ENCODE assay signal across 23 cellular contexts in the genomic region with DNA sequence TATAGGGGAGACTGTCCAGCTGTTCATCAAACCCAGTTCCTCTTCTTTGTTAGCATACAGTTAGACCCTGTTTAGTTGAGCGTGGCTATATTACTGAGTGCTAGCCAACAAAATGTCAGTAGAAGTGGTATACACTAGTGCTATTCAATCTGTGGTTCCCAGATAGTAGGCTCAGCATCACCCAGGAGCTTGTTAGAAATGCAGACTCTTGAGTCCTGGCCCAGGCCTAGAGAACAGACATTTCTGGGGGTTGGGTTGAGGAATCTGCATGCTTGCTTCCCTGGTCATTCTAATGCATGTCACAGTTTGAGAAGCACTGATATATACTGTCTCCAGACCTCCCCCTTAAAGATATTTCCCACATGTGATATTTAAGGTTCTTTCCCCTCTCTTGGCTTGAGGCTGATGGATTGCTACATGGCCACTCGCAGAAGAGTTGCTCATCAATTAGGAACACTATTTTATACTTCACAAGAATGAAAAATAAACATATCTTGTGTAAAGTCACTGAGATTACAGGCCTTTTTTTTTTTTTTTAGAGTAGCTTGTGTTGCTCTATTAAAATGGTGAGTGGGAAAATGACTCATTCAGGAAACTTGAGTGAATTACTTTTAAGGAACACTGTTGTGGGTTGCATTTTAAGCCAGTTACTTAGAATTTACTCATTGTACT.
DNase-seq lines count a peak whose midpoint lies in the region; ATAC-seq and TF ChIP-seq lines count a peak whose summit lies in the region.
"Had no signal": no experiment of that assay in that cellular context is flagged by ENCODE, and none has a peak within 500 bp of the region (broad histone marks: within the 10 kb centered on the region; RNA-seq: fewer than 3 reads in every experiment).

No MANE protein-coding gene starts in this region.

- intact Hi-C loops in IMR-90 (cut with micrococcal nuclease): no loop called here
- intact Hi-C loops in mammary epithelial cell (cut with micrococcal nuclease): no loop called here
- intact Hi-C loops in left lung (cut with DNase I): no loop called here
- intact Hi-C loops in mucosa of descending colon (cut with DNase I, micrococcal nuclease): no loop called here

- DNase-seq in IMR-90 (peak; percentile 37), mammary epithelial cell (peak; percentile 8), left lung (no peak), HUDEP-2 (lab: John Stamatoyannopoulos, UW; ENCODE audit: unreplicated experiment in 76 of 76) (no peak), mucosa of descending colon (no peak), NK-92 (lab: John Stamatoyannopoulos, UW; ENCODE audit: unreplicated experiment) (no peak), NCI-H1417 (lab: John Stamatoyannopoulos, UW) (no peak)
- DNase-seq: activated CD4-positive, alpha-beta T cell treated with anti-CD3 and anti-CD28 coated beads for 48 hours; activated naive CD8-positive, alpha-beta T cell treated with anti-CD3 and anti-CD28 coated beads, Interleukin-2, amount 50 U/mL, for 24 hours; central memory CD4-positive, alpha-beta T cell; DMS153; erythroblast; heart right ventricle; NCI-H2029 treated with DMSO at 0.1 percent for 48 hours; NCI-H446 treated with DMSO at 0.1 percent for 48 hours; stimulated activated CD4-positive, alpha-beta T cell treated with anti-CD3 and anti-CD28 coated beads, Interleukin-2, amount 100 ng/mL, for 48 hours; substantia nigra; SW 1271; uterus had no signal

- no peak overlapping the region for H3K23ac ChIP-seq in IMR-90 (ENCODE audit: low read depth, low read length)

- H3K9ac ChIP-seq in IMR-90 (ENCODE audit: low read depth, low read length) (no peak overlapping the region), mammary epithelial cell (ENCODE audit: insufficient read depth, low read length) (no peak overlapping the region)

- POLR2A ChIA-PET in IMR-90 (lab: Charles Lee; ENCODE audit: unreplicated experiment): no interaction called here

- no peak overlapping the region for H4K91ac ChIP-seq in IMR-90 (ENCODE audit: insufficient read depth, low read depth, low read length)

- peak; percentile 27; the same call in 1 of the 2 replicates for ATAC-seq in IMR-90 (ENCODE audit: low read depth)
- peak; percentile 56 for ATAC-seq in left lung
- no peak for ATAC-seq in mucosa of descending colon
- ATAC-seq: activated naive CD8-positive, alpha-beta T cell treated with anti-CD3 and anti-CD28 coated beads, Interleukin-2, amount 50 U/mL, for 24 hours; HCT116; heart right ventricle had no signal

- no peak overlapping the region for H3K14ac ChIP-seq in IMR-90 (replicated peaks; ENCODE audit: low read depth, low read length)

- no peak for TF ChIP-seq RAD21 in IMR-90 (IDR thresholded peaks at IDR 0.05; ENCODE audit: low read length)

- no peaks in the 10 kb centered on the region for H3K79me1 ChIP-seq in IMR-90 (ENCODE audit: low read depth in 1 of 2, low read length in 2 of 2)

- peak overlapping the region; percentile 16; the same call in 1 of the 2 replicates for H3K27ac ChIP-seq in ACC112 (ENCODE audit: low read depth, low read length)
- H3K27ac ChIP-seq in IMR-90 (ENCODE audit: insufficient read depth, low read length): no peak overlapping the region
- H3K27ac ChIP-seq in mammary epithelial cell (ENCODE audit: insufficient read depth, low read depth, low read length): no peak overlapping the region
- no peak overlapping the region for H3K27ac ChIP-seq in left lung
- H3K27ac ChIP-seq: heart right ventricle, HL-60, skin epidermis, uterus had no signal

- H3K4me1 ChIP-seq in ACC112 (ENCODE audit: control insufficient read depth, insufficient read depth, low read length, unreplicated experiment) (peaks cover 4% of the 10 kb centered on the region), IMR-90 (ENCODE audit: control insufficient read depth, insufficient read depth, low read length) (no peaks in the 10 kb centered on the region), mammary epithelial cell (ENCODE audit: insufficient read depth, low read length) (no peaks in the 10 kb centered on the region), left lung (no peaks in the 10 kb centered on the region), mucosa of descending colon (ENCODE audit: low read depth) (no peaks in the 10 kb centered on the region)
- H3K4me1 ChIP-seq: heart right ventricle, uterus had no signal

- no peak for TF ChIP-seq POLR2A in IMR-90 (IDR thresholded peaks at IDR 0.05; ENCODE audit: low read depth, low read length)

- no peak overlapping the region for H2BK15ac ChIP-seq in IMR-90 (ENCODE audit: low read depth, low read length)

- H3K27me3 ChIP-seq in ACC112 (ENCODE audit: insufficient read depth, low read length) (no peaks in the 10 kb centered on the region), IMR-90 (ENCODE audit: control insufficient read depth, insufficient read depth, low read length) (no peaks in the 10 kb centered on the region), mammary epithelial cell (ENCODE audit: insufficient read depth, low read length) (no peaks in the 10 kb centered on the region), left lung (no peaks in the 10 kb centered on the region)
- H3K27me3 ChIP-seq: uterus had no signal

- BruUV-seq in IMR-90 (replicated peaks; lab: Mats Ljungman, UMichigan) (no TSS peak), mammary epithelial cell (replicated peaks; lab: Mats Ljungman, UMichigan) (no TSS peak)

- no peak overlapping the region for H2AK5ac ChIP-seq in IMR-90 (ENCODE audit: low read depth, low read length)

- dilution Hi-C loops in IMR-90 (cut with HindIII; ENCODE audit: low sequenced_read_pairs, unreplicated experiment): no loop called here
- dilution Hi-C loops in mammary epithelial cell (cut with HindIII; ENCODE audit: low sequenced_read_pairs): no loop called here

- no peak overlapping the region for H2BK20ac ChIP-seq in IMR-90 (ENCODE audit: low read depth, low read length)

- no peak overlapping the region for H2BK5ac ChIP-seq in IMR-90 (ENCODE audit: low read depth, low read length, poor library complexity, severe bottlenecking)

- H3K4ac ChIP-seq in IMR-90 (ENCODE audit: low read depth, low read length): no peak overlapping the region

- CTCF ChIA-PET in IMR-90 (lab: Yijun Ruan, JAX): no interaction called here
- CTCF ChIA-PET in mammary epithelial cell (lab: Charles Lee; ENCODE audit: low non-redundant PET): no interaction called here

- H3K4me2 ChIP-seq in IMR-90 (ENCODE audit: low read depth, low read length) (no peak overlapping the region), mammary epithelial cell (ENCODE audit: insufficient read depth, low read depth, low read length) (no peak overlapping the region)

- no peak overlapping the region for H4K8ac ChIP-seq in IMR-90 (ENCODE audit: low read depth in 2 of 2, low read length in 2 of 2)

- no peak overlapping the region for H3K56ac ChIP-seq in IMR-90 (ENCODE audit: extremely low read depth, insufficient read depth, low read length)

- H2AFZ ChIP-seq in ACC112 (ENCODE audit: low read length, unreplicated experiment): no peak overlapping the region
- H2AFZ ChIP-seq in IMR-90 (replicated peaks; ENCODE audit: low read length, poor library complexity): no peak overlapping the region
- no peak overlapping the region for H2AFZ ChIP-seq in mammary epithelial cell (ENCODE audit: low read depth, low read length)

- no peak overlapping the region for H3K4me3 ChIP-seq in ACC112 (ENCODE audit: low read depth, low read length)
- no peak overlapping the region for H3K4me3 ChIP-seq in IMR-90 (ENCODE audit: insufficient read depth, low read depth, low read length)
- no peak overlapping the region for H3K4me3 ChIP-seq in mammary epithelial cell (replicated peaks in 1 of 3; ENCODE audit: insufficient read depth in 1 of 3, low read depth in 2 of 3, low read length in 3 of 3)
- no peak overlapping the region for H3K4me3 ChIP-seq in left lung
- H3K4me3 ChIP-seq in mucosa of descending colon: no peak overlapping the region
- H3K4me3 ChIP-seq: heart right ventricle, skin epidermis, uterus had no signal

- H3K18ac ChIP-seq in IMR-90 (ENCODE audit: low read depth, low read length): no peak overlapping the region

- H4K20me1 ChIP-seq in IMR-90 (ENCODE audit: insufficient read depth, low read length) (no peaks in the 10 kb centered on the region), mammary epithelial cell (ENCODE audit: insufficient read depth, low read length) (no peaks in the 10 kb centered on the region)

- no CpG with 5 or more reads among the region's 2 CpGs for WGBS in IMR-90 (ENCODE audit: extremely low coverage in 2 of 2, insufficient read length in 1 of 2), 2 experiments
- 67% methylated on average over 2 of the region's 2 CpGs for WGBS in mammary epithelial cell (ENCODE audit: low coverage, missing lambda C conversion rate)

- H2AK9ac ChIP-seq in IMR-90 (replicated peaks; ENCODE audit: low read depth, low read length, poor library complexity): no peak overlapping the region

- H3K9me3 ChIP-seq in IMR-90 (ENCODE audit: control insufficient read depth, insufficient read depth, low read length) (no peaks in the 10 kb centered on the region), mammary epithelial cell (replicated peaks; ENCODE audit: insufficient read depth, low read length) (no peaks in the 10 kb centered on the region), left lung (peaks cover 0 to 3% of the 10 kb centered on the region in 2 donors), mucosa of descending colon (no peaks in the 10 kb centered on the region)
- H3K9me3 ChIP-seq: uterus had no signal

- H4K5ac ChIP-seq in IMR-90 (ENCODE audit: low read depth, low read length): no peak overlapping the region

- H2BK120ac ChIP-seq in IMR-90 (ENCODE audit: low read depth, low read length): no peak overlapping the region

- no peak for TF ChIP-seq CTCF in IMR-90 (conservative IDR thresholded peaks at IDR 0.05; ENCODE audit: low read depth, low read length)
- TF ChIP-seq CTCF in mammary epithelial cell (conservative IDR thresholded peaks at IDR 0.05 in 1 of 2, IDR thresholded peaks at IDR 0.05 in 1 of 2; ENCODE audit: extremely low read depth in 1 of 2, insufficient read depth in 1 of 2, low read depth in 1 of 2, low read length in 2 of 2): no peak
- no peak for TF ChIP-seq CTCF in left lung (IDR thresholded peaks at IDR 0.05)
- TF ChIP-seq CTCF in mucosa of descending colon (IDR thresholded peaks at IDR 0.05): no peak

- in situ Hi-C loops in IMR-90 (cut with MboI; ENCODE audit: low sequenced_read_pairs) (no loop called here), mammary epithelial cell (cut with MboI; ENCODE audit: low sequenced_read_pairs in 2 of 2) (no loop called here)

- H3K36me3 ChIP-seq in ACC112 (ENCODE audit: insufficient read depth, low read length) (no peaks in the 10 kb centered on the region), IMR-90 (ENCODE audit: control insufficient read depth, insufficient read depth, low read length) (no peaks in the 10 kb centered on the region), mammary epithelial cell (ENCODE audit: insufficient read depth, low read length) (no peaks in the 10 kb centered on the region), left lung (no peaks in the 10 kb centered on the region), mucosa of descending colon (ENCODE audit: low read depth) (no peaks in the 10 kb centered on the region)
- H3K36me3 ChIP-seq: heart right ventricle, uterus had no signal

- H3K9me1 ChIP-seq in IMR-90 (ENCODE audit: insufficient read depth, low read length): no peaks in the 10 kb centered on the region

- H3K79me2 ChIP-seq in ACC112 (ENCODE audit: control insufficient read depth, insufficient read depth, low read length, unreplicated experiment) (no peaks in the 10 kb centered on the region), mammary epithelial cell (ENCODE audit: insufficient read depth, low read length) (no peaks in the 10 kb centered on the region)

Comparison
In these comparisons a context has a peak if more than half of its experiments do, and no peak if none do; other contexts are left out.
1. DNase-seq: peak in IMR-90 (single experiment) and mammary epithelial cell (single experiment); none in left lung (0 of 2), HUDEP-2 (0 of 76), mucosa of descending colon (0 of 3), NK-92 (single experiment) and NCI-H1417 (0 of 3).